Comparison of ENCODE assay signal across 21 cellular contexts in the genomic region with DNA sequence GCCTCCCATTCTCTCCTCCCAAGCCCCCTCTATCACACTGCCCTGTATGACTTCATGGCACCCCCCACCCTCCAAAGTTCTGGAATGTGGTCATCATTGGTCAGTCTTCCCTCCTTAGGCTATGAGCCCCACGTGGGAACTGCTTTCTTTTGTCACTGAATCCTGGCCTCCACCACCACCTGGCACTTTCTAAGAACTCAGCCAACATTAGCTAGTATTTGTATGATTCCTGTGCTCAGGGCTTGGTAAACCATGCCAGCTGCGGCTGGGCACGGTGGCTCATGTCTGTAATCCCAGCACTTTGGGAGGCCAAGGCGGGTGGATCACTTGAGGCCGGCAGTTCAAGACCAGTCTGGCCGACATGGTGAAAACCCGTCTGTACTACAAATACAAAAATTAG. TPM values are rescaled to one million over a fixed set of nuclear protein-coding genes. Genes with fewer than 3 reads are reported as not detected.
DNase-seq lines count a peak whose midpoint lies in the region; ATAC-seq and TF ChIP-seq lines count a peak whose summit lies in the region.
"Had no signal": no experiment of that assay in that cellular context is flagged by ENCODE, and none has a peak within 500 bp of the region (broad histone marks: within the 10 kb centered on the region; RNA-seq: fewer than 3 reads in every experiment).

No MANE protein-coding gene starts in this region.

- peaks cover 7% of the 10 kb centered on the region for H3K4me1 ChIP-seq in left ventricle myocardium inferior
- H3K4me1 ChIP-seq in upper lobe of left lung = peaks cover 3 to 15% (median 12%) of the 10 kb centered on the region in 4 donors
- H3K4me1 ChIP-seq: colonic mucosa had no signal

- H3K9me3 ChIP-seq in left ventricle myocardium inferior (replicated peaks) (no peaks in the 10 kb centered on the region), upper lobe of left lung (no peaks in the 10 kb centered on the region)
- H3K9me3 ChIP-seq: colonic mucosa, gastroesophageal sphincter had no signal

- H3K4me1 Mint-ChIP-seq in nephron (peaks cover 18% of the 10 kb centered on the region), HFFc6 (ENCODE audit: low read depth) (peaks cover 19% of the 10 kb centered on the region)

- whole genome bisulfite sequencing in upper lobe of left lung, 2 donors = 76 to 77% methylated on average over 7 of the region's 7 CpGs

- H3K36me3 Mint-ChIP-seq in nephron (ENCODE audit: low read depth) (peaks cover 4% of the 10 kb centered on the region), HFFc6 (ENCODE audit: low read depth) (no peaks in the 10 kb centered on the region)
- H3K36me3 Mint-ChIP-seq: CD8-positive, alpha-beta memory T cell; natural killer cell treated with Interleukin-12 subunit alpha and Interleukin-12 subunit beta and Interleukin-15 and Interleukin-18, amount 100 ng/mL, for 72 hours had no signal

- H3K27ac Mint-ChIP-seq in nephron = peak overlapping the region; percentile 26 to 59 (median 56)
- H3K27ac Mint-ChIP-seq in HFFc6 = no peak overlapping the region
- H3K27ac Mint-ChIP-seq: CD8-positive, alpha-beta memory T cell had no signal

- H3K4me3 ChIP-seq in left ventricle myocardium inferior (no peak overlapping the region), coronary artery (no peak overlapping the region), upper lobe of left lung (no peak overlapping the region)
- H3K4me3 ChIP-seq: colonic mucosa, gastroesophageal sphincter had no signal

- H3K9me3 Mint-ChIP-seq in nephron = peaks cover 8% of the 10 kb centered on the region
- H3K9me3 Mint-ChIP-seq in HFFc6 = no peaks in the 10 kb centered on the region
- H3K9me3 Mint-ChIP-seq: natural killer cell treated with Interleukin-12 subunit alpha and Interleukin-12 subunit beta and Interleukin-15 and Interleukin-18, amount 100 ng/mL, for 72 hours had no signal

- TF ChIP-seq POLR2A in upper lobe of left lung (IDR thresholded peaks at IDR 0.05) = no peak

- DNase-seq in left ventricle myocardium inferior (no peak), left cardiac atrium (no peak), coronary artery (ENCODE audit: low spot score) (no peak), upper lobe of left lung (no peak), HFFc6 (no peak)
- DNase-seq: activated CD4-positive, CD25-positive, alpha-beta regulatory T cell treated with anti-CD3 and anti-CD28 coated beads, Interleukin-2, amount 50 U/mL, for 72 hours; activated CD8-positive, alpha-beta memory T cell treated with anti-CD3 and anti-CD28 coated beads, Interleukin-2, amount 50 U/mL, for 4 hours; CD8-positive, alpha-beta memory T cell; IMR-90; NCI-H1930; NCI-H524 treated with DMSO at 0.1 percent for 48 hours; SHP77 treated with DMSO at 0.1 percent for 48 hours; stimulated activated naive CD4-positive, alpha-beta T cell; T-helper 2 cell had no signal

- H3K36me3 ChIP-seq in left ventricle myocardium inferior (no peaks in the 10 kb centered on the region), upper lobe of left lung (no peaks in the 10 kb centered on the region)
- H3K36me3 ChIP-seq: colonic mucosa, gastroesophageal sphincter had no signal

- no peaks in the 10 kb centered on the region for H3K27me3 ChIP-seq in left ventricle myocardium inferior (ENCODE audit: low read depth)
- H3K27me3 ChIP-seq in upper lobe of left lung = no peaks in the 10 kb centered on the region
- H3K27me3 ChIP-seq: colonic mucosa, gastroesophageal sphincter had no signal

- ATAC-seq in left cardiac atrium (no peak), upper lobe of left lung (ENCODE audit: low FRiP score in 2 of 2) (peak in 1 of 2 donors; percentile 63), GM18502 (IDR thresholded peaks at IDR 0.05; ENCODE audit: poor library complexity, unreplicated experiment) (no peak), GM21576 (IDR thresholded peaks at IDR 0.05; ENCODE audit: unreplicated experiment) (no peak)
- ATAC-seq: natural killer cell treated with Interleukin-12 subunit alpha and Interleukin-12 subunit beta and Interleukin-15 and Interleukin-18, amount 100 ng/mL, for 72 hours had no signal

- TF ChIP-seq CTCF in left ventricle myocardium inferior (IDR thresholded peaks at IDR 0.05; ENCODE audit: borderline replicate concordance) = no peak
- no peak for TF ChIP-seq CTCF in coronary artery (IDR thresholded peaks at IDR 0.05)
- no peak for TF ChIP-seq CTCF in nephron (IDR thresholded peaks at IDR 0.05; ENCODE audit: unreplicated experiment in 3 of 3)
- TF ChIP-seq CTCF in upper lobe of left lung (IDR thresholded peaks at IDR 0.05) = no peak
- TF ChIP-seq CTCF in HFFc6 (IDR thresholded peaks at IDR 0.05) = no peak

- TF ChIP-seq EP300 in upper lobe of left lung (IDR thresholded peaks at IDR 0.05) = no peak

- intact Hi-C loops in left ventricle myocardium inferior (cut with micrococcal nuclease) = no loop called here
- intact Hi-C loops in left cardiac atrium (cut with DNase I) = no loop called here

- H3K27ac ChIP-seq in left ventricle myocardium inferior (replicated peaks) (peak overlapping the region; percentile 55), coronary artery (peak overlapping the region; percentile 70 to 83), upper lobe of left lung (peak overlapping the region; percentile 23 to 76 (median 58))
- H3K27ac ChIP-seq: colonic mucosa had no signal

- H3K4me3 Mint-ChIP-seq in nephron (no peak overlapping the region), HFFc6 (no peak overlapping the region)
- H3K4me3 Mint-ChIP-seq: CD8-positive, alpha-beta memory T cell; natural killer cell treated with Interleukin-12 subunit alpha and Interleukin-12 subunit beta and Interleukin-15 and Interleukin-18, amount 100 ng/mL, for 72 hours had no signal

- H3K27me3 Mint-ChIP-seq in nephron (ENCODE audit: low read depth) = peaks cover 3% of the 10 kb centered on the region
- H3K27me3 Mint-ChIP-seq in HFFc6 (ENCODE audit: insufficient read depth) = no peaks in the 10 kb centered on the region; the same call in 1 of the 2 replicates
- H3K27me3 Mint-ChIP-seq: CD8-positive, alpha-beta memory T cell; natural killer cell treated with Interleukin-12 subunit alpha and Interleukin-12 subunit beta and Interleukin-15 and Interleukin-18, amount 100 ng/mL, for 72 hours had no signal

RNA-seq across cellular contexts. Expression of a gene that starts 8.5 kb away (rescaled TPM):
- 1.2 TPM for total RNA-seq in left ventricle myocardium inferior
- total RNA-seq in left cardiac atrium = 1 to 10 TPM; 1.6 to 3.7 TPM
- 10 to 100 TPM in 1 of 6 donors, 1 to 10 TPM in 5; 5.5 to 12.9 (median 6.8) TPM for total RNA-seq in upper lobe of left lung
- total RNA-seq in HFFc6 (2021; fragmentation: NEBNext Ultra II Directional; extraction: Animal tissue kit (Norgen Biotek cat#: 25700)) = 10 to 100 TPM; 11.3 to 21.7 (median 20.2) TPM

RNA-seq across cellular contexts. Expression of a gene that starts 20.4 kb away (rescaled TPM):
- total RNA-seq in left ventricle myocardium inferior (81.3 TPM), left cardiac atrium (10 to 100 TPM; 47.4 to 59.9 TPM), upper lobe of left lung (100 to 1,000 TPM in 2 of 6 donors, 10 to 100 TPM in 4; 43.4 to 309 (median 90.6) TPM)
- total RNA-seq in HFFc6 (2021; fragmentation: NEBNext Ultra II Directional; extraction: Animal tissue kit (Norgen Biotek cat#: 25700)) = 10 to 100 TPM; 24.9 to 30.0 (median 27.0) TPM

RNA-seq across cellular contexts. Expression of a gene that starts 25.4 kb away (rescaled TPM):
- 13.5 TPM for total RNA-seq in left ventricle myocardium inferior
- 10 to 100 TPM in 1 of 2 donors, 1 to 10 TPM in 1; 6.7 to 12.6 TPM for total RNA-seq in left cardiac atrium
- total RNA-seq in upper lobe of left lung = 10 to 100 TPM; 18.4 to 80.2 (median 29.8) TPM
- 10 to 100 TPM in 4 of 6 experiments, 1 to 10 TPM in 2; 8.3 to 14.4 (median 11.4) TPM for total RNA-seq in HFFc6 (2021; fragmentation: NEBNext Ultra II Directional; extraction: Animal tissue kit (Norgen Biotek cat#: 25700))

RNA-seq across cellular contexts. Expression of a gene that starts 27.9 kb away (rescaled TPM):
- total RNA-seq in left ventricle myocardium inferior (0.22 TPM), left cardiac atrium (under 1 TPM; 0.47 to 0.81 TPM), upper lobe of left lung (1 to 10 TPM in 5 of 6 donors, not detected in 1; 1.7 to 3.8 (median 2.1) TPM)
- total RNA-seq in HFFc6 (2021; fragmentation: NEBNext Ultra II Directional; extraction: Animal tissue kit (Norgen Biotek cat#: 25700)) = 1 to 10 TPM; 1.6 to 2.3 (median 1.8) TPM

RNA-seq across cellular contexts. Expression of a gene that starts 32.5 kb away (rescaled TPM):
- total RNA-seq in left ventricle myocardium inferior (not detected), left cardiac atrium (under 1 TPM in 1 of 2 donors, not detected in 1; 0.29 TPM), upper lobe of left lung (not detected)
- under 1 TPM in 5 of 6 experiments, not detected in 1; 0.10 to 0.31 (median 0.23) TPM for total RNA-seq in HFFc6 (2021; fragmentation: NEBNext Ultra II Directional; extraction: Animal tissue kit (Norgen Biotek cat#: 25700))
- total RNA-seq: gastroesophageal sphincter, liver had no signal
